ENCODE assay signal across 16 cellular contexts in genomic region chr11:112322173-112322813, GRCh38.
DNase-seq lines count a peak whose midpoint lies in the region; ATAC-seq, FAIRE-seq and TF ChIP-seq lines count a peak whose summit lies in the region.
"Had no signal": no experiment of that assay in that cellular context is flagged by ENCODE, and none has a peak within 500 bp of the region (broad histone marks: within the 10 kb centered on the region; RNA-seq: fewer than 3 reads in every experiment).

No MANE protein-coding gene starts in this region.

- FAIRE-seq in keratinocyte (lab: Jason Lieb, UNC): no peak

- DNase-seq in HFFc6: no peak
- no peak for DNase-seq in RWPE2 (ENCODE audit: low spot score)
- no peak for DNase-seq in keratinocyte (ENCODE audit: low read depth, low spot score)
- no peak for DNase-seq in head of caudate nucleus
- no peak for DNase-seq in superior temporal gyrus (ENCODE audit: extremely low spot score)
- no peak for DNase-seq in HuH-7.5 (ENCODE audit: low spot score)
- no peak for DNase-seq in SKM-1 treated with dmso at 0.1 percent for 144 hours (lab: John Stamatoyannopoulos, UW; ENCODE audit: unreplicated experiment)
- DNase-seq: activated effector memory CD4-positive, alpha-beta T cell treated with Interleukin-2 at 50 U/mL for 16 hours; anterior cingulate cortex; stimulated activated CD4-positive, alpha-beta T cell treated with anti-CD3 and anti-CD28 coated beads, Interleukin-4, amount 100 ng/mL, for 4 hours; T-helper 2 cell; tibial artery had no signal

- peaks cover 51% of the 10 kb centered on the region for H3K4me1 Mint-ChIP-seq in HFFc6 (ENCODE audit: low read depth)

- H3K4me3 ChIP-seq in RWPE2 (ENCODE audit: severe bottlenecking): no peak overlapping the region
- H3K4me3 ChIP-seq in keratinocyte (ENCODE audit: control insufficient read depth in 2 of 3, extremely low read depth in 1 of 3, insufficient read depth in 2 of 3, low read depth in 1 of 3, low read length in 3 of 3): no peak overlapping the region
- no peak overlapping the region for H3K4me3 ChIP-seq in thymus (ENCODE audit: low read length)
- H3K4me3 ChIP-seq: gastroesophageal sphincter, neural progenitor cell, tibial artery had no signal

- no peak for TF ChIP-seq CTCF in HFFc6 (IDR thresholded peaks at IDR 0.05)
- no peak for TF ChIP-seq CTCF in RWPE2 (IDR thresholded peaks at IDR 0.05; ENCODE audit: poor library complexity, severe bottlenecking)
- TF ChIP-seq CTCF in keratinocyte (optimal IDR thresholded peaks at IDR 0.05 in 1 of 3, IDR thresholded peaks at IDR 0.05 in 1 of 3, conservative IDR thresholded peaks at IDR 0.05 in 1 of 3; ENCODE audit: extremely low read depth in 1 of 3, insufficient read depth in 2 of 3, low read length in 3 of 3): no peak

- H3K9me3 ChIP-seq in RWPE2 (ENCODE audit: severe bottlenecking) (peaks cover 8% of the 10 kb centered on the region), keratinocyte (ENCODE audit: control insufficient read depth, low read depth, low read length) (no peaks in the 10 kb centered on the region), thymus (ENCODE audit: control insufficient read depth) (no peaks in the 10 kb centered on the region)
- H3K9me3 ChIP-seq: gastroesophageal sphincter, tibial artery had no signal

- intact Hi-C loops in head of caudate nucleus (cut with DNase I): no loop called here

- H3K4me3 Mint-ChIP-seq in HFFc6: no peak overlapping the region
- H3K4me3 Mint-ChIP-seq: neural progenitor cell, WTC11 had no signal

- H3K27ac Mint-ChIP-seq in HFFc6: peak overlapping the region; percentile 36; the same call in 1 of the 2 replicates
- H3K27ac Mint-ChIP-seq: neural progenitor cell had no signal

- peak overlapping the region; percentile 77 for H3K4me2 ChIP-seq in keratinocyte (ENCODE audit: control insufficient read depth, extremely low read depth, insufficient read depth, low read depth, low read length)
- H3K4me2 ChIP-seq: neural progenitor cell had no signal

- no peaks in the 10 kb centered on the region for H3K9me1 ChIP-seq in keratinocyte (ENCODE audit: control insufficient read depth, extremely low read depth, insufficient read depth, low read length)

- H4K20me1 ChIP-seq in keratinocyte (ENCODE audit: control insufficient read depth, extremely low read depth, insufficient read depth, low read length): no peaks in the 10 kb centered on the region

- H3K4me1 ChIP-seq in RWPE2 (ENCODE audit: insufficient read depth, poor library complexity, severe bottlenecking): peaks cover 35% of the 10 kb centered on the region
- peaks cover 43% of the 10 kb centered on the region for H3K4me1 ChIP-seq in keratinocyte (ENCODE audit: control insufficient read depth, extremely low read depth, insufficient read depth, low read length)
- peaks cover 4% of the 10 kb centered on the region for H3K4me1 ChIP-seq in thymus (ENCODE audit: control insufficient read depth, insufficient read depth, low read length)
- H3K4me1 ChIP-seq: neural progenitor cell had no signal

- peaks cover 20% of the 10 kb centered on the region for H3K36me3 Mint-ChIP-seq in HFFc6 (ENCODE audit: low read depth)
- H3K36me3 Mint-ChIP-seq: neural progenitor cell had no signal

- no peak overlapping the region for H2AFZ ChIP-seq in keratinocyte (ENCODE audit: control insufficient read depth, low read length)
- H2AFZ ChIP-seq: neural progenitor cell had no signal

- H3K36me3 ChIP-seq in RWPE2 (ENCODE audit: low read depth): no peaks in the 10 kb centered on the region
- no peaks in the 10 kb centered on the region for H3K36me3 ChIP-seq in keratinocyte (ENCODE audit: control insufficient read depth in 2 of 2, extremely low read depth in 1 of 2, insufficient read depth in 2 of 2, low read length in 2 of 2)
- no peaks in the 10 kb centered on the region for H3K36me3 ChIP-seq in thymus (ENCODE audit: control insufficient read depth, insufficient read depth)
- H3K36me3 ChIP-seq: gastroesophageal sphincter, neural progenitor cell, tibial artery had no signal

- peaks cover 13% of the 10 kb centered on the region for H3K9me3 Mint-ChIP-seq in HFFc6

- dilution Hi-C loops in keratinocyte (cut with MboI; ENCODE audit: extremely low pct_ligation_motif_present, low sequenced_read_pairs): no loop called here

- 85% methylated on average over 9 of the region's 9 CpGs for WGBS in thymus

- H3K9ac ChIP-seq in keratinocyte (ENCODE audit: control insufficient read depth, extremely low read depth, insufficient read depth, low read length): no peak overlapping the region
- H3K9ac ChIP-seq: neural progenitor cell had no signal

- H3K79me2 ChIP-seq in keratinocyte (ENCODE audit: control insufficient read depth, insufficient read depth, low read length): no peaks in the 10 kb centered on the region

- peak overlapping the region; percentile 81 for H3K27ac ChIP-seq in RWPE2 (ENCODE audit: poor library complexity, severe bottlenecking)
- H3K27ac ChIP-seq in keratinocyte (ENCODE audit: control insufficient read depth, insufficient read depth, low read length): peak overlapping the region; percentile 51
- H3K27ac ChIP-seq in thymus (ENCODE audit: low read depth): peak overlapping the region; percentile 12
- H3K27ac ChIP-seq: gastroesophageal sphincter, neural progenitor cell, tibial artery had no signal

- ATAC-seq in RWPE2 (ENCODE audit: low read depth): no peak
- ATAC-seq: gastroesophageal sphincter had no signal

- H3K27me3 ChIP-seq in RWPE2 (ENCODE audit: insufficient read depth, poor library complexity, severe bottlenecking) (no peaks in the 10 kb centered on the region), keratinocyte (ENCODE audit: control insufficient read depth, extremely low read depth, insufficient read depth, low read length) (no peaks in the 10 kb centered on the region), thymus (ENCODE audit: control insufficient read depth, insufficient read depth) (no peaks in the 10 kb centered on the region)
- H3K27me3 ChIP-seq: gastroesophageal sphincter, neural progenitor cell, tibial artery had no signal

- peaks cover 2% of the 10 kb centered on the region; the same call in 1 of the 2 replicates for H3K27me3 Mint-ChIP-seq in HFFc6 (ENCODE audit: insufficient read depth)

Comparison
In these comparisons a context has a peak if more than half of its experiments do, and no peak if none do; other contexts are left out.
1. H3K27ac ChIP-seq: peak in every context shown above with its lines; median percentile 81 in RWPE2; 51 in keratinocyte; 12 in thymus.